Comparison of ENCODE assay signal across 20 cellular contexts in genomic region chr2:121695179-121695451, GRCh38.
"Had no signal": no experiment of that assay in that cellular context is flagged by ENCODE, and none has a peak within 500 bp of the region (broad histone marks: within the 10 kb centered on the region; RNA-seq: fewer than 3 reads in every experiment).

No MANE protein-coding gene starts in this region.

- H3K4me1 ChIP-seq: prostate gland, right lobe of liver had no signal

- ATAC-seq: foreskin keratinocyte; heart left ventricle; left lobe of liver; natural killer cell treated with Interleukin-12 subunit alpha and Interleukin-12 subunit beta and Interleukin-15 and Interleukin-18, amount 100 ng/mL, for 72 hours; right lobe of liver; upper lobe of right lung had no signal

- H3K36me3 ChIP-seq: adrenal gland, heart left ventricle, prostate gland, right lobe of liver, upper lobe of right lung had no signal

- DNase-seq: activated CD4-positive, alpha-beta T cell treated with anti-CD3 and anti-CD28 coated beads for 4 hours; activated naive CD4-positive, alpha-beta T cell treated with anti-CD3 and anti-CD28 coated beads, Interleukin-2, amount 50 U/mL, for 16 hours; cerebellar nuclear complex; heart left ventricle; occipital lobe; right lobe of liver; stimulated activated CD4-positive, alpha-beta T cell treated with anti-CD3 and anti-CD28 coated beads, Interleukin-12 subunit alpha, Interleukin-12 subunit beta, amount 100 ng/mL, for 4 hours; stimulated activated CD4-positive, alpha-beta T cell treated with anti-CD3 and anti-CD28 coated beads, Interleukin-2, amount 100 ng/mL, for 48 hours; stimulated activated naive CD4-positive, alpha-beta T cell treated with Interleukin-2 at 50 U/mL for 16 hours; T1000; upper lobe of right lung had no signal

- H3K27me3 Mint-ChIP-seq: natural killer cell treated with Interleukin-12 subunit alpha and Interleukin-12 subunit beta and Interleukin-15 and Interleukin-18, amount 100 ng/mL, for 72 hours had no signal

- H3K27ac Mint-ChIP-seq: dendritic cell treated with granulocyte-macrophage colony-stimulating factor and Interleukin-4, amounts not matched to agents 40 ng/mL and 50 ng/mL, for 4 days; memory B cell had no signal

- H3K9me3 ChIP-seq: adrenal gland, heart left ventricle, prostate gland, right lobe of liver, upper lobe of right lung had no signal

- H3K27me3 ChIP-seq: adrenal gland, foreskin keratinocyte, heart left ventricle, right lobe of liver, upper lobe of right lung had no signal

- H3K9me3 Mint-ChIP-seq: brain; dendritic cell treated with granulocyte-macrophage colony-stimulating factor and Interleukin-4, amounts not matched to agents 40 ng/mL and 50 ng/mL, for 4 days; memory B cell; natural killer cell treated with Interleukin-12 subunit alpha and Interleukin-12 subunit beta and Interleukin-15 and Interleukin-18, amount 100 ng/mL, for 72 hours had no signal

- H3K4me3 ChIP-seq: adrenal gland, heart left ventricle, prostate gland, right lobe of liver, upper lobe of right lung had no signal

- H3K36me3 Mint-ChIP-seq: natural killer cell treated with Interleukin-12 subunit alpha and Interleukin-12 subunit beta and Interleukin-15 and Interleukin-18, amount 100 ng/mL, for 72 hours had no signal

- H3K27ac ChIP-seq: foreskin keratinocyte, heart left ventricle, prostate gland, right lobe of liver, upper lobe of right lung, VCaP had no signal

- H3K4me3 Mint-ChIP-seq: brain; dendritic cell treated with granulocyte-macrophage colony-stimulating factor and Interleukin-4, amounts not matched to agents 40 ng/mL and 50 ng/mL, for 4 days; memory B cell; natural killer cell treated with Interleukin-12 subunit alpha and Interleukin-12 subunit beta and Interleukin-15 and Interleukin-18, amount 100 ng/mL, for 72 hours had no signal
